Comparison of ENCODE assay signal across 20 cellular contexts in the genomic region with DNA sequence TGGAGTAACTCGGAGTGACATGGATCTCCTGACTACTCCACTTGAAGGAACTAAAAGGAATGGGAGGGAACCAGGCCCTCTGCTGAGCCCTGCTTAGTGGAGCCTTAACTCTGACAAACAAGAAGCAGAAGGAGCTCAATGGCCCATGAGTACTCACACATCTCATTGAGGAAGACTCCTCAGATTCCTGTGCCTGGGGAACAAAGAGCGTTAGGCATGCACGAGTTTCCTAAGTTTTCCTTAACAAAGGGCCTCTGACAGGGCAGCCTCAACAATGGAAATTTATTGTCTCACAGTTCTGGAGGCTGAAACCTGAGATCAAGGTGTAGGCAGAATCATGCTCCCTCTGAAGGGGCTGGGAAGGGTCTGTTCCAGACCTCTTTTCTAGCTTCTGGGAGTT.
"Had no signal": no experiment of that assay in that cellular context is flagged by ENCODE, and none has a peak within 500 bp of the region (broad histone marks: within the 10 kb centered on the region; RNA-seq: fewer than 3 reads in every experiment).

No MANE protein-coding gene starts in this region.

- H3K27ac Mint-ChIP-seq: activated CD4-positive, alpha-beta T cell treated with anti-CD3 and anti-CD28 coated beads, Interleukin-2, amount 10 ng/mL, durations not matched to agents 24 days and 14 days; activated naive CD8-positive, alpha-beta T cell; immature natural killer cell; naive thymus-derived CD4-positive, alpha-beta T cell; stimulated activated memory B cell treated with anti-CD40 and anti-IgM and Interleukin-4, amounts not matched to agents 10 μg/mL and 1 μg/mL and 100 μg/mL, for 72 hours; T-helper 17 cell had no signal

- H3K4me1 Mint-ChIP-seq: activated CD4-positive, alpha-beta T cell treated with anti-CD3 and anti-CD28 coated beads, Interleukin-2, amount 10 ng/mL, durations not matched to agents 24 days and 14 days; immature natural killer cell; naive thymus-derived CD4-positive, alpha-beta T cell; stimulated activated memory B cell treated with anti-CD40 and anti-IgM and Interleukin-4, amounts not matched to agents 10 μg/mL and 1 μg/mL and 100 μg/mL, for 72 hours; T-helper 17 cell had no signal

- ATAC-seq: body of pancreas; esophagus mucosa; left colon; naive thymus-derived CD4-positive, alpha-beta T cell; stimulated activated memory B cell treated with anti-CD40 and anti-IgM and Interleukin-4, amounts not matched to agents 10 μg/mL and 1 μg/mL and 100 μg/mL, for 72 hours; T-helper 17 cell had no signal

- H3K36me3 Mint-ChIP-seq: activated naive CD8-positive, alpha-beta T cell; immature natural killer cell; naive thymus-derived CD4-positive, alpha-beta T cell; stimulated activated memory B cell treated with anti-CD40 and anti-IgM and Interleukin-4, amounts not matched to agents 10 μg/mL and 1 μg/mL and 100 μg/mL, for 72 hours had no signal

- H3K4me3 ChIP-seq: body of pancreas, colonic mucosa, lung, tibial artery, uterus had no signal

- H3K27ac ChIP-seq: body of pancreas, colonic mucosa, neutrophil, tibial artery, uterus had no signal

- DNase-seq: activated CD4-positive, alpha-beta T cell treated with anti-CD3 and anti-CD28 coated beads, Interleukin-2, amount 10 ng/mL, durations not matched to agents 24 days and 14 days; activated CD4-positive, CD25-positive, alpha-beta regulatory T cell; activated CD8-positive, alpha-beta memory T cell treated with anti-CD3 and anti-CD28 coated beads, Interleukin-2, amount 50 U/mL, for 48 hours; activated gamma-delta T cell treated with Interleukin-2 at 50 U/mL for 16 hours; amniotic stem cell; body of pancreas; central memory CD4-positive, alpha-beta T cell; colonic mucosa; immature natural killer cell; left colon; naive thymus-derived CD4-positive, alpha-beta T cell; stimulated activated CD4-positive, alpha-beta T cell treated with anti-CD3 and anti-CD28 coated beads, Interleukin-2, amount 100 ng/mL, for 48 hours; T-helper 17 cell; tibial artery; uterus had no signal

- H3K27me3 ChIP-seq: body of pancreas, colonic mucosa, neutrophil, tibial artery, uterus had no signal

- H3K9me3 ChIP-seq: body of pancreas, colonic mucosa, neutrophil, tibial artery, uterus had no signal

- H3K4me1 ChIP-seq: body of pancreas, uterus had no signal

- H3K9me3 Mint-ChIP-seq: activated CD4-positive, alpha-beta T cell treated with anti-CD3 and anti-CD28 coated beads, Interleukin-2, amount 10 ng/mL, durations not matched to agents 24 days and 14 days; immature natural killer cell; stimulated activated memory B cell treated with anti-CD40 and anti-IgM and Interleukin-4, amounts not matched to agents 10 μg/mL and 1 μg/mL and 100 μg/mL, for 72 hours had no signal

- H3K36me3 ChIP-seq: colonic mucosa, neutrophil, tibial artery, uterus had no signal

- H3K4me3 Mint-ChIP-seq: activated CD4-positive, alpha-beta T cell treated with anti-CD3 and anti-CD28 coated beads, Interleukin-2, amount 10 ng/mL, durations not matched to agents 24 days and 14 days; activated naive CD8-positive, alpha-beta T cell; immature natural killer cell; naive thymus-derived CD4-positive, alpha-beta T cell; stimulated activated memory B cell treated with anti-CD40 and anti-IgM and Interleukin-4, amounts not matched to agents 10 μg/mL and 1 μg/mL and 100 μg/mL, for 72 hours; T-helper 17 cell had no signal

- H3K27me3 Mint-ChIP-seq: activated CD4-positive, alpha-beta T cell treated with anti-CD3 and anti-CD28 coated beads, Interleukin-2, amount 10 ng/mL, durations not matched to agents 24 days and 14 days; activated naive CD8-positive, alpha-beta T cell; stimulated activated memory B cell treated with anti-CD40 and anti-IgM and Interleukin-4, amounts not matched to agents 10 μg/mL and 1 μg/mL and 100 μg/mL, for 72 hours had no signal
